In genomic region chr17:21462259-21462658, GRCh38 we compare ENCODE assay signal across 21 cellular contexts.
"Had no signal": no experiment of that assay in that cellular context is flagged by ENCODE, and none has a peak within 500 bp of the region (broad histone marks: within the 10 kb centered on the region; RNA-seq: fewer than 3 reads in every experiment).

No MANE protein-coding gene starts in this region.

- H3K36me3 Mint-ChIP-seq: mesothelial cell of epicardium; natural killer cell; stimulated activated memory B cell treated with anti-CD40 and anti-IgM and Interleukin-4, amounts not matched to agents 10 μg/mL and 1 μg/mL and 100 μg/mL, for 72 hours had no signal

- H3K4me3 Mint-ChIP-seq: mesothelial cell of epicardium; natural killer cell; stimulated activated memory B cell treated with anti-CD40 and anti-IgM and Interleukin-4, amounts not matched to agents 10 μg/mL and 1 μg/mL and 100 μg/mL, for 72 hours; stimulated activated naive CD8-positive, alpha-beta T cell treated with anti-CD3 and anti-CD28 coated beads, Interleukin-15, Interleukin-2, amounts not matched to agents 100 ng/mL and 50 ng/mL, for 24 hours had no signal

- H3K36me3 ChIP-seq: colonic mucosa, gastrocnemius medialis, heart right ventricle, right lobe of liver, tibial artery, upper lobe of left lung, uterus had no signal

- H3K27me3 ChIP-seq: colonic mucosa, right lobe of liver, uterus had no signal

- H3K27ac ChIP-seq: colonic mucosa, gastrocnemius medialis, heart right ventricle, psoas muscle, right lobe of liver, tibial artery, upper lobe of left lung, uterus had no signal

- H3K27ac Mint-ChIP-seq: mesothelial cell of epicardium; stimulated activated memory B cell treated with anti-CD40 and anti-IgM and Interleukin-4, amounts not matched to agents 10 μg/mL and 1 μg/mL and 100 μg/mL, for 72 hours; stimulated activated naive CD8-positive, alpha-beta T cell treated with anti-CD3 and anti-CD28 coated beads, Interleukin-15, Interleukin-2, amounts not matched to agents 100 ng/mL and 50 ng/mL, for 24 hours had no signal

- H3K9me3 ChIP-seq: colonic mucosa, gastrocnemius medialis, heart right ventricle, psoas muscle, right lobe of liver, tibial artery, upper lobe of left lung, uterus had no signal

- DNase-seq: colonic mucosa; dermis blood vessel endothelial cell; effector CD4-positive, alpha-beta T cell; gastrocnemius medialis; heart right ventricle; hypothalamus; kidney glomerular epithelial cell; mammary epithelial cell; natural killer cell; occipital lobe; psoas muscle; retina; right lobe of liver; stimulated activated CD4-positive, alpha-beta T cell treated with anti-CD3 and anti-CD28 coated beads, Interleukin-4, amount 100 ng/mL, for 1 hour; stimulated activated CD8-positive, alpha-beta memory T cell treated with anti-CD3 and anti-CD28 coated beads, Interleukin-4, amount 100 ng/mL, for 48 hours; tibial artery; upper lobe of left lung; uterus had no signal

- H3K4me1 ChIP-seq: colonic mucosa, gastrocnemius medialis, psoas muscle, right lobe of liver, uterus had no signal

- H3K9me3 Mint-ChIP-seq: mesothelial cell of epicardium; natural killer cell; stimulated activated memory B cell treated with anti-CD40 and anti-IgM and Interleukin-4, amounts not matched to agents 10 μg/mL and 1 μg/mL and 100 μg/mL, for 72 hours; stimulated activated naive CD8-positive, alpha-beta T cell treated with anti-CD3 and anti-CD28 coated beads, Interleukin-15, Interleukin-2, amounts not matched to agents 100 ng/mL and 50 ng/mL, for 24 hours had no signal

- H3K4me3 ChIP-seq: colonic mucosa, gastrocnemius medialis, heart right ventricle, psoas muscle, right lobe of liver, tibial artery, upper lobe of left lung, uterus had no signal
